ENCODE assay signal across 17 cellular contexts in the genomic region with DNA sequence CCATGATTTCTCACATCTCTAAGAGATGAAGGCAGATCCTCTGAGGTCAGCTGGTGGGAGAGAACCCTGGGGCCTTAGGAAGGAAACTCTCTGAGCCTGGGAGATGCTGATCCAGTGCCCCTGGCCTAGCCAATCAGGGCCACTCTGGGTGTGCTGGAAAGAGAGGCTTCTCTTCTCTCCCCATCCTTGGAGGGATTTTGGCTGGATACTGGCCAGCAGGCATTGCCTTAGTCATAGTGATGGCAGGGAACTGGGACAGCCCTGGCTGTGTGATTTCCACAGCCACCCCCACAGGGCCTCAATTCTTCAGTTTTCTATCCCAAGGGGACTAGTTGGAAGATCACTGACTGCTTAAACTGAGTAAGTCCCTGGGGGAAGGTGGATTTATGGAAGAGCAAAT. TPM values are rescaled to one million over a fixed set of nuclear protein-coding genes. Genes with fewer than 3 reads are reported as not detected.
DNase-seq lines count a peak whose midpoint lies in the region; ATAC-seq and TF ChIP-seq lines count a peak whose summit lies in the region.
"Had no signal": no experiment of that assay in that cellular context is flagged by ENCODE, and none has a peak within 500 bp of the region (broad histone marks: within the 10 kb centered on the region; RNA-seq: fewer than 3 reads in every experiment).

No MANE protein-coding gene starts in this region.

- H3K79me2 ChIP-seq in smooth muscle cell (ENCODE audit: low read depth), result no peaks in the 10 kb centered on the region

- H3F3A ChIP-seq in smooth muscle cell (ENCODE audit: low read depth), result no peaks in the 10 kb centered on the region

- H3K9me3 ChIP-seq in smooth muscle cell (replicated peaks; ENCODE audit: low read depth), result no peaks in the 10 kb centered on the region
- H3K9me3 ChIP-seq: tibial nerve had no signal

- TF ChIP-seq CTCF in NB4 (IDR thresholded peaks at IDR 0.05; ENCODE audit: low read depth, low read length) (no peak), smooth muscle cell (IDR thresholded peaks at IDR 0.05; ENCODE audit: borderline replicate concordance, insufficient read depth, poor library complexity, severe bottlenecking) (no peak)

- no peak overlapping the region for H3K9ac ChIP-seq in smooth muscle cell (ENCODE audit: low read depth)

- H4K20me1 ChIP-seq in smooth muscle cell (ENCODE audit: low read depth), result no peaks in the 10 kb centered on the region

- no peak for TF ChIP-seq POLR2A in NB4 (IDR thresholded peaks at IDR 0.05; ENCODE audit: extremely low read depth, insufficient read length)

- ATAC-seq in HG03571 (IDR thresholded peaks at IDR 0.05; ENCODE audit: unreplicated experiment) (no peak), HG03469 (IDR thresholded peaks at IDR 0.05; ENCODE audit: unreplicated experiment) (no peak)

- H2AFZ ChIP-seq in smooth muscle cell (ENCODE audit: low read depth), result no peak overlapping the region

- H3K4me3 ChIP-seq in NB4 (ENCODE audit: low read depth, low read length) (no peak overlapping the region), smooth muscle cell (no peak overlapping the region)
- H3K4me3 ChIP-seq: tibial nerve had no signal

- H3K4me2 ChIP-seq in smooth muscle cell, result peak overlapping the region; percentile 71

- no peaks in the 10 kb centered on the region for H3K4me1 ChIP-seq in smooth muscle cell (ENCODE audit: low read depth)

- DNase-seq in DMS53 (lab: John Stamatoyannopoulos, UW) (peak; percentile 20), DMS53 treated with DMSO at 0.1 percent for 48 hours (lab: John Stamatoyannopoulos, UW; ENCODE audit: unreplicated experiment) (no peak), NB4 (ENCODE audit: low read depth) (peak; percentile 39), fibroblast of gingiva (ENCODE audit: low read depth) (peak; percentile 58), smooth muscle cell (lab: John Stamatoyannopoulos, UW; ENCODE audit: unreplicated experiment) (no peak), COLO829 (ENCODE audit: low spot score) (no peak)
- DNase-seq: activated CD4-positive, alpha-beta T cell treated with anti-CD3 and anti-CD28 coated beads for 48 hours; activated naive CD8-positive, alpha-beta T cell treated with anti-CD3 and anti-CD28 coated beads, Interleukin-2, amount 10 ng/mL, durations not matched to agents 7 days and 5 days; cerebellar nuclear complex; COR-L47; islet precursor cell; NCI-H187; NCI-H524 had no signal

- no peaks in the 10 kb centered on the region for H3K27me3 ChIP-seq in smooth muscle cell (ENCODE audit: low read depth)
- H3K27me3 ChIP-seq: tibial nerve had no signal

- H3K27ac ChIP-seq in smooth muscle cell (ENCODE audit: low read depth), result no peak overlapping the region
- H3K27ac ChIP-seq: 22Rv1, tibial nerve had no signal

- no peaks in the 10 kb centered on the region for H3K36me3 ChIP-seq in smooth muscle cell (ENCODE audit: low read depth)
- H3K36me3 ChIP-seq: tibial nerve had no signal

RNA-seq across cellular contexts. Expression of gene PLB1, which starts 26.6 kb away (rescaled TPM):
- total RNA-seq in smooth muscle cell, result 1.1 and 8.7 TPM in 2 replicates
- 0.75 and 3.7 TPM in 2 replicates for polyA plus RNA-seq in smooth muscle cell

Comparison
In these comparisons a context has a peak if more than half of its experiments do, and no peak if none do; other contexts are left out.
1. DNase-seq: peak in DMS53 (single experiment), NB4 (single experiment) and fibroblast of gingiva (single experiment); none in DMS53 treated with DMSO at 0.1 percent for 48 hours (single experiment), smooth muscle cell (single experiment) and COLO829 (single experiment).